ENCODE assay signal across 12 cellular contexts in genomic region chr6:38316099-38316868, GRCh38.
DNase-seq lines count a peak whose midpoint lies in the region; ATAC-seq and FAIRE-seq lines count a peak whose summit lies in the region.
"Had no signal": no experiment of that assay in that cellular context is flagged by ENCODE, and none has a peak within 500 bp of the region (broad histone marks: within the 10 kb centered on the region; RNA-seq: fewer than 3 reads in every experiment).

No MANE protein-coding gene starts in this region.

- ATAC-seq in GM18867 (IDR thresholded peaks at IDR 0.05; ENCODE audit: unreplicated experiment), result peak; percentile 62
- ATAC-seq in GM21619 (IDR thresholded peaks at IDR 0.05; ENCODE audit: unreplicated experiment), result peak; percentile 73
- peak; percentile 52 for ATAC-seq in HG03280 (IDR thresholded peaks at IDR 0.05; ENCODE audit: unreplicated experiment)
- no peak for ATAC-seq in HG02678 (IDR thresholded peaks at IDR 0.05; ENCODE audit: unreplicated experiment)
- ATAC-seq: activated naive CD8-positive, alpha-beta T cell treated with anti-CD3 and anti-CD28 coated beads, Interleukin-2, amount 50 U/mL, for 24 hours had no signal

- H3K9me3 ChIP-seq in small intestine (ENCODE audit: control insufficient read depth, low read depth), result no peaks in the 10 kb centered on the region

- H3K4me1 ChIP-seq in small intestine (ENCODE audit: control insufficient read depth in 2 of 2, insufficient read depth in 1 of 2, low read depth in 1 of 2, low read length in 1 of 2), result no peaks in the 10 kb centered on the region

- peak; percentile 55 for FAIRE-seq in small intestine (lab: Jason Lieb, UNC)
- FAIRE-seq: keratinocyte had no signal

- no peaks in the 10 kb centered on the region for H3K36me3 ChIP-seq in small intestine (ENCODE audit: control insufficient read depth in 2 of 2, insufficient read depth in 2 of 2, low read length in 2 of 2)

- 45 to 74% (median 55%) methylated on average over 1 of the region's 1 CpG for WGBS in small intestine, 3 donors

- no peak for DNase-seq in small intestine
- DNase-seq in C1 segment of cervical spinal cord (lab: John Stamatoyannopoulos, UW), result no peak
- no peak for DNase-seq in mucosa of gallbladder (ENCODE audit: low spot score)
- DNase-seq: activated naive CD8-positive, alpha-beta T cell treated with anti-CD3 and anti-CD28 coated beads, Interleukin-2, amount 50 U/mL, for 24 hours; activated T-cell treated with anti-CD3 and anti-CD28 coated beads for 4 hours; GF-D8; MV-4-11 had no signal

- H3K27ac ChIP-seq in small intestine (ENCODE audit: low read depth in 1 of 2, low read length in 1 of 2), result no peak overlapping the region

- H3K27me3 ChIP-seq in small intestine (ENCODE audit: control insufficient read depth in 2 of 2, insufficient read depth in 2 of 2, low read length in 2 of 2), result no peaks in the 10 kb centered on the region

- no peak overlapping the region for H3K4me3 ChIP-seq in small intestine (ENCODE audit: low read depth in 1 of 2, low read length in 2 of 2)
